In the genomic region with DNA sequence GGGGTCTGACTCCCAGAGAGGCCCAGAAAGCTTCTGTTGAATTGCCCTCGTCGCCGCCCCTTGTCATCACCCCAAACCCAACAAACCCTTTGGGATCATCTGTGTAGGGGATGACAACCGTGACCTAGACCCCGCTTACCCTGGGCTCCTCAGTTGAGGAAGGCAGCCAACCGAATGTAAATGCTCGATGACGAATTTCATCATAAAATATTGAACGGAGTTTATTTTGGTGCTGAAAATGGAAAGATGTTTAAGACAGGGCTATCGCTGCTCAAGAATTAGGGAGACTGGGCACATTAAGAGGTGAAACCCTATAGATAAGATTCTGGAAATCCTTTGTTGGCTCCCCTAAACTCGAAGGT, we compare ENCODE assay signal across 8 cellular contexts. TPM values are rescaled to one million over a fixed set of nuclear protein-coding genes. Genes with fewer than 3 reads are reported as not detected.
DNase-seq lines count a peak whose midpoint lies in the region; ATAC-seq and TF ChIP-seq lines count a peak whose summit lies in the region.

No MANE protein-coding gene starts in this region.

- TF ChIP-seq POLR2A in NB4 (IDR thresholded peaks at IDR 0.05; ENCODE audit: extremely low read depth, insufficient read length), result no peak

- no peaks in the 10 kb centered on the region for H3K9me3 ChIP-seq in endodermal cell (ENCODE audit: control insufficient read depth, low read length)

- H3K27ac ChIP-seq in C4-2B, result peak overlapping the region; percentile 87
- H3K27ac ChIP-seq in endodermal cell (ENCODE audit: low read depth, low read length), result peak overlapping the region; percentile 98

- DNase-seq in NB4 (ENCODE audit: low read depth), result no peak
- no peak for DNase-seq in endodermal cell
- DNase-seq in neural crest cell (ENCODE audit: low read depth, low spot score), result no peak
- DNase-seq in inferior parietal cortex (ENCODE audit: extremely low spot score), result no peak
- no peak for DNase-seq in NCI-H2107 (lab: John Stamatoyannopoulos, UW)
- no peak for DNase-seq in DMS53 (lab: John Stamatoyannopoulos, UW)

- peak; percentile 22 for ATAC-seq in GM21528 (IDR thresholded peaks at IDR 0.05; ENCODE audit: low FRiP score, unreplicated experiment)

- TF ChIP-seq CTCF in C4-2B (conservative IDR thresholded peaks at IDR 0.05) (no peak), NB4 (IDR thresholded peaks at IDR 0.05; ENCODE audit: low read depth, low read length) (no peak), endodermal cell (conservative IDR thresholded peaks at IDR 0.05) (no peak), neural crest cell (conservative IDR thresholded peaks at IDR 0.05) (no peak)

- peak overlapping the region; percentile 72 for H3K9ac ChIP-seq in endodermal cell (ENCODE audit: extremely low read depth, low read length, poor library complexity, severe bottlenecking)

- H3K36me3 Mint-ChIP-seq in endodermal cell (ENCODE audit: low read depth) (peaks cover 8% of the 10 kb centered on the region), neural crest cell (ENCODE audit: low read depth) (no peaks in the 10 kb centered on the region)

- H3K27me3 Mint-ChIP-seq in endodermal cell (ENCODE audit: insufficient read depth) (peaks cover 6% of the 10 kb centered on the region), neural crest cell (ENCODE audit: low read depth) (peaks cover 4% of the 10 kb centered on the region)

- H3K36me3 ChIP-seq in endodermal cell (ENCODE audit: control insufficient read depth, insufficient read depth, low read length), result peaks cover 14% of the 10 kb centered on the region

- H3K4me3 ChIP-seq in NB4 (ENCODE audit: low read depth, low read length), result peak overlapping the region; percentile 93
- peak overlapping the region; percentile 91 for H3K4me3 ChIP-seq in endodermal cell (ENCODE audit: low read length)

- H3K4me1 Mint-ChIP-seq in endodermal cell (peaks cover 4% of the 10 kb centered on the region), neural crest cell (peaks cover 25% of the 10 kb centered on the region)

- peak overlapping the region; percentile 93 for H3K4me3 Mint-ChIP-seq in endodermal cell
- peak overlapping the region; percentile 98 for H3K4me3 Mint-ChIP-seq in neural crest cell

- H3K4me1 ChIP-seq in endodermal cell (ENCODE audit: control insufficient read depth, insufficient read depth, low read length), result no peaks in the 10 kb centered on the region

- H3K27ac Mint-ChIP-seq in endodermal cell, result peak overlapping the region; percentile 92
- peak overlapping the region; percentile 96 for H3K27ac Mint-ChIP-seq in neural crest cell (ENCODE audit: unreplicated experiment)

- H3K9me3 Mint-ChIP-seq in endodermal cell, result no peaks in the 10 kb centered on the region
- no peaks in the 10 kb centered on the region for H3K9me3 Mint-ChIP-seq in neural crest cell

- 2 to 4% methylated on average over 5 to 11 of the region's 11 CpGs for WGBS in endodermal cell (ENCODE audit: insufficient coverage in 1 of 2, insufficient read length in 1 of 2), 2 experiments

- H3K27me3 ChIP-seq in endodermal cell (ENCODE audit: control insufficient read depth, insufficient read depth, low read length, poor library complexity, severe bottlenecking), result peaks cover 6% of the 10 kb centered on the region

RNA-seq across cellular contexts. Expression of a gene that starts 0.5 kb away (rescaled TPM):
- 10 to 100 TPM; 53.2 to 53.8 TPM for total RNA-seq in endodermal cell
- polyA plus RNA-seq in endodermal cell (2013, experiment 1 of 2), result 88.6 TPM
- polyA plus RNA-seq in endodermal cell (2013, experiment 2 of 2), result 89.5 TPM
- 55.7 and 57.0 TPM in 2 replicates for total RNA-seq in neural crest cell

RNA-seq across cellular contexts. Expression of a gene that starts 44.2 kb away (rescaled TPM):
- total RNA-seq in endodermal cell (100 to 1,000 TPM; 279 to 291 TPM), neural crest cell (222 TPM in 2 replicates)
- 172 TPM for polyA plus RNA-seq in endodermal cell (2013, experiment 1 of 2)
- 166 TPM for polyA plus RNA-seq in endodermal cell (2013, experiment 2 of 2)

RNA-seq across cellular contexts. Expression of a gene that starts 48.4 kb away (rescaled TPM):
- total RNA-seq in endodermal cell (10 to 100 TPM; 17.3 to 30.7 TPM), neural crest cell (31.2 and 36.2 TPM in 2 replicates)
- 31.7 TPM for polyA plus RNA-seq in endodermal cell (2013, experiment 1 of 2)
- polyA plus RNA-seq in endodermal cell (2013, experiment 2 of 2), result 29.4 TPM
